8 cellular contexts compared by ENCODE assay signal in the genomic region with DNA sequence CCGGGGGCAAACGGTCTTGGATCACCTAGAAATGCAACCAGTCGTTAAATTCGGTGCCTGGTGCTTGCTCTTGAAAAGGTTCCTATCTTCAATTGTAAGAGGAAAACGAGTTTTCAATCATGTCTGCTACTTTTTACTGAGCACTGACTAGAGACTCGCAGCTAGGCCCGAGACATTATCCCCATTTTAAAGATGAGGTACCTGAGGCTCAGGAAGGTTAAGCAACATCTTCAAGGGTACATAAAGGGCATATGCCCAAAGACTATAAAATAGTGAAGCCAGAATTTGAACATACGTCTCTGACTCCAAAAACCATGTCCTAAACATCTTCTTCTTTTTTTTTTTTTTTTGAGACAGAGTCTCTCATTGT.
DNase-seq lines count a peak whose midpoint lies in the region; ATAC-seq and TF ChIP-seq lines count a peak whose summit lies in the region.

No MANE protein-coding gene starts in this region.

- no peaks in the 10 kb centered on the region for H3K9me3 Mint-ChIP-seq in activated naive CD8-positive, alpha-beta T cell (ENCODE audit: low read depth)
- H3K9me3 Mint-ChIP-seq in stimulated activated naive CD8-positive, alpha-beta T cell treated with anti-CD3 and anti-CD28 coated beads, Interleukin-15, amount 100 ng/mL, for 72 hours = no peaks in the 10 kb centered on the region

- H3K4me1 Mint-ChIP-seq in activated naive CD8-positive, alpha-beta T cell (ENCODE audit: low read depth) = peaks cover 32% of the 10 kb centered on the region
- peaks cover 33% of the 10 kb centered on the region for H3K4me1 Mint-ChIP-seq in stimulated activated naive CD8-positive, alpha-beta T cell treated with anti-CD3 and anti-CD28 coated beads, Interleukin-15, amount 100 ng/mL, for 72 hours

- peak; percentile 21 for DNase-seq in NCI-H2227 treated with DMSO at 0.1 percent for 48 hours (lab: John Stamatoyannopoulos, UW)
- DNase-seq in NCI-H2227 (lab: John Stamatoyannopoulos, UW; ENCODE audit: unreplicated experiment) = no peak
- DNase-seq in stimulated activated naive CD8-positive, alpha-beta T cell treated with anti-CD3 and anti-CD28 coated beads, Interleukin-15, amount 100 ng/mL, for 72 hours = no peak
- DNase-seq in stimulated activated CD4-positive, alpha-beta T cell treated with anti-CD3 and anti-CD28 coated beads, Interleukin-1b, Interleukin-23, amount 100 ng/mL, for 48 hours = no peak
- DNase-seq in erythroblast (lab: John Stamatoyannopoulos, UW) = no peak

- H3K36me3 Mint-ChIP-seq in activated naive CD8-positive, alpha-beta T cell = no peaks in the 10 kb centered on the region

- no peak for TF ChIP-seq POLR2A in erythroblast (IDR thresholded peaks at IDR 0.05; ENCODE audit: low read length)

- no peak for ATAC-seq in stimulated activated naive CD8-positive, alpha-beta T cell treated with anti-CD3 and anti-CD28 coated beads, Interleukin-15, amount 100 ng/mL, for 72 hours
- ATAC-seq in HG03378 (IDR thresholded peaks at IDR 0.05; ENCODE audit: unreplicated experiment) = no peak

- peak overlapping the region; percentile 98 for H3K4me3 ChIP-seq in iPS-18c (ENCODE audit: insufficient read depth, low read depth, low read length)

- H3K27ac Mint-ChIP-seq in activated naive CD8-positive, alpha-beta T cell = peak overlapping the region; percentile 98
- H3K27ac Mint-ChIP-seq in stimulated activated naive CD8-positive, alpha-beta T cell treated with anti-CD3 and anti-CD28 coated beads, Interleukin-15, amount 100 ng/mL, for 72 hours = peak overlapping the region; percentile 89 to 97

- H3K27me3 Mint-ChIP-seq in activated naive CD8-positive, alpha-beta T cell = no peaks in the 10 kb centered on the region
- no peaks in the 10 kb centered on the region for H3K27me3 Mint-ChIP-seq in stimulated activated naive CD8-positive, alpha-beta T cell treated with anti-CD3 and anti-CD28 coated beads, Interleukin-15, amount 100 ng/mL, for 72 hours

- H3K4me3 Mint-ChIP-seq in activated naive CD8-positive, alpha-beta T cell = peak overlapping the region; percentile 99
- H3K4me3 Mint-ChIP-seq in stimulated activated naive CD8-positive, alpha-beta T cell treated with anti-CD3 and anti-CD28 coated beads, Interleukin-15, amount 100 ng/mL, for 72 hours = peak overlapping the region; percentile 91 to 93

- H3K9me3 ChIP-seq in iPS-18c (ENCODE audit: control insufficient read depth, insufficient read depth, low read length) = no peaks in the 10 kb centered on the region
